ENCODE assay signal across 19 cellular contexts in the genomic region with DNA sequence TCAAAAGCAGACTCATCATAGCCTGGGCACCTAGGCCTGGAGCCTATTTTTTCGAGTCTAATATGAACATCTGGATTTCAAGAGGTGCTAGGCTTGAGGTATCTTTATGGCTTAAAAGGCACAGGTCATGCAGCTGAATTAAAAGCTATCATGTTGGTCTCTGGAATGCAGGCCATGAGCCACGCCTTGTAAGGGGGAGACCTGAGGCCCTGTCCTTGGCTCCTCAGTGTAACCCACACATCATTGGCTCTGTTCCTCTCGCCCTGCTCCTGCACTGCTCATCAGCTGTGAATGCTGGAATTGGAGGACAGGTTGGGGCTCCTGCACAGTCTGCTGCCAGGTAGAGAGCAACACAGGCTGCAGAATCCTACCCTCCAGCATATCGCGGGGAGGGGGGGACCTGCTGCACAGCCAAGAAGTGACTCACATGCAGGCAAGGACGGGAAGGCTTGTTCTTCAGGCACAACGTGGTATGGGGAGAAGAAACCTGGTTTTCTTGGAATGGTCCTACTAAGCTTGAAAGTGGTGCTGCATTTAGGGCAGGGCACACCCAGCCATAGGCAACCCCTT.
"Had no signal": no experiment of that assay in that cellular context is flagged by ENCODE, and none has a peak within 500 bp of the region (broad histone marks: within the 10 kb centered on the region; RNA-seq: fewer than 3 reads in every experiment).

No MANE protein-coding gene starts in this region.

- DNase-seq: activated CD4-positive, CD25-positive, alpha-beta regulatory T cell treated with anti-CD3 and anti-CD28 coated beads, Interleukin-2, amount 50 U/mL, for 72 hours; activated gamma-delta T cell treated with Interleukin-2 at 50 U/mL for 16 hours; activated T-cell treated with anti-CD3 and anti-CD28 coated beads for 4 hours; cerebellar nuclear complex; effector CD4-positive, alpha-beta T cell; foreskin melanocyte; hypothalamus; islet precursor cell; left lung; stimulated activated CD4-positive, alpha-beta T cell treated with anti-CD3 and anti-CD28 coated beads, Interleukin-12 subunit alpha, Interleukin-12 subunit beta, amount 100 ng/mL, for 4 hours; stimulated activated CD4-positive, alpha-beta T cell treated with anti-CD3 and anti-CD28 coated beads, Interleukin-1b, Interleukin-23, amount 100 ng/mL, for 48 hours; stimulated activated CD8-positive, alpha-beta memory T cell treated with anti-CD3 and anti-CD28 coated beads, Interleukin-4, amount 100 ng/mL, for 48 hours; stimulated activated naive CD4-positive, alpha-beta T cell treated with Interleukin-2 at 50 U/mL for 16 hours; uterus had no signal

- H3K4me1 ChIP-seq: adrenal gland, left lung, right atrium auricular region, uterus had no signal

- H3K9me3 ChIP-seq: adrenal gland, left lung, right atrium auricular region, tibial nerve, uterus had no signal

- H3K36me3 ChIP-seq: adrenal gland, left lung, right atrium auricular region, tibial nerve, uterus had no signal

- H3K4me3 ChIP-seq: adrenal gland, left lung, right atrium auricular region, tibial nerve, uterus had no signal

- ATAC-seq: activated naive CD4-positive, alpha-beta T cell treated with anti-CD3 and anti-CD28 coated beads, Interleukin-2, amount 50 U/mL, for 72 hours; left lung had no signal

- H3K27ac ChIP-seq: adrenal gland, left lung, right atrium auricular region, tibial nerve, uterus, VCaP had no signal

- H3K27me3 ChIP-seq: adrenal gland, left lung, right atrium auricular region, tibial nerve, uterus had no signal
